Comparison of ENCODE assay signal across 10 cellular contexts in the genomic region with DNA sequence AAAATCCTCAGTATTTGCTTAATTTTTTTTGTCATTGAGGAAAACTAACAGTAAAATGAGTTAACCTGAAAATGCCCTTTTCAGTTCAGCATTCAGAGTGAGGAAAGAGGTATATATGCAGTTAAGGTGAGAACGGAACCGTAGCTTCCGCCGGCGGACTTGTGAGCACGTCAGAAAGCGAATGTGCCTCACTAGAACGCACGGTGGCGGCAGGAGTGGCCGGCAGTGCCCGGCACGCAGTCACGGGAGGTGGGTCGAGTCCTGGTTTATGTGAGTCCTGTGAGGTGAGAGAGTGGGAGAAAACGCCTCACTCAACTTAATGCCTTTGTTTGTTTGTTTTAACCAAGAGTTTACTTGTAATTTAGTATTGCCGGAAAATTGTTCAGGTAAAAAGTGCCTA. TPM values are rescaled to one million over a fixed set of nuclear protein-coding genes. Genes with fewer than 3 reads are reported as not detected.
DNase-seq lines count a peak whose midpoint lies in the region; ATAC-seq and TF ChIP-seq lines count a peak whose summit lies in the region.
"Had no signal": no experiment of that assay in that cellular context is flagged by ENCODE, and none has a peak within 500 bp of the region (broad histone marks: within the 10 kb centered on the region; RNA-seq: fewer than 3 reads in every experiment).

No MANE protein-coding gene starts in this region.

- TF ChIP-seq CTCF in GM10266 (IDR thresholded peaks at IDR 0.05; ENCODE audit: control insufficient read depth, insufficient read depth, low read depth, missing control alignments) (no peak), esophagus squamous epithelium (IDR thresholded peaks at IDR 0.05) (peak in 2 of 6 experiments; percentile 3 to 16), osteocyte (IDR thresholded peaks at IDR 0.05) (no peak)

- H3K4me1 Mint-ChIP-seq in osteocyte (ENCODE audit: unreplicated experiment) = peaks cover 55% of the 10 kb centered on the region

- WGBS in esophagus squamous epithelium, 2 donors = 47 to 69% methylated on average over 17 of the region's 17 CpGs

- no peaks in the 10 kb centered on the region for H3K27me3 Mint-ChIP-seq in osteocyte (ENCODE audit: unreplicated experiment)
- H3K27me3 Mint-ChIP-seq: dendritic cell treated with granulocyte-macrophage colony-stimulating factor and Interleukin-4, amounts not matched to agents 40 ng/mL and 50 ng/mL, for 4 days had no signal

- no peak for ATAC-seq in GM21447 (IDR thresholded peaks at IDR 0.05; ENCODE audit: unreplicated experiment)
- ATAC-seq in GM18498 (IDR thresholded peaks at IDR 0.05; ENCODE audit: unreplicated experiment) = no peak

- H3K4me3 ChIP-seq in esophagus squamous epithelium = peak overlapping the region in 3 of 4 donors; percentile 0 to 42 (median 16)

- TF ChIP-seq POLR2A in esophagus squamous epithelium (IDR thresholded peaks at IDR 0.05) = peak in 1 of 4 donors; percentile 16

- peak; percentile 26 for DNase-seq in GM10266 (ENCODE audit: extremely low spot score)
- peak; percentile 53 for DNase-seq in NCI-H69 (lab: John Stamatoyannopoulos, UW)
- no peak for DNase-seq in esophagus squamous epithelium (lab: John Stamatoyannopoulos, UW)
- no peak for DNase-seq in osteocyte (ENCODE audit: extremely low spot score, unreplicated experiment)
- DNase-seq in iPS-NIHi7 (ENCODE audit: extremely low spot score) = no peak
- DNase-seq in activated CD8-positive, alpha-beta memory T cell treated with anti-CD3 and anti-CD28 coated beads, Interleukin-2, amount 50 U/mL, for 48 hours = no peak
- DNase-seq: WERI-Rb-1 had no signal

- H3K36me3 ChIP-seq in esophagus squamous epithelium = peaks cover 0 to 69% (median 7%) of the 10 kb centered on the region in 3 donors

- H3K9me3 ChIP-seq in esophagus squamous epithelium = no peaks in the 10 kb centered on the region

- peak overlapping the region in 3 of 4 donors; percentile 43 to 98 (median 88) for H3K27ac ChIP-seq in esophagus squamous epithelium
- H3K27ac ChIP-seq: WERI-Rb-1 had no signal

- H3K27me3 ChIP-seq in esophagus squamous epithelium = no peaks in the 10 kb centered on the region

- H3K4me3 Mint-ChIP-seq in osteocyte (ENCODE audit: unreplicated experiment) = no peak overlapping the region

- no peaks in the 10 kb centered on the region for H3K9me3 Mint-ChIP-seq in osteocyte (ENCODE audit: unreplicated experiment)
- H3K9me3 Mint-ChIP-seq: dendritic cell treated with granulocyte-macrophage colony-stimulating factor and Interleukin-4, amounts not matched to agents 40 ng/mL and 50 ng/mL, for 4 days had no signal

- peaks cover 53% of the 10 kb centered on the region for H3K36me3 Mint-ChIP-seq in osteocyte (ENCODE audit: unreplicated experiment)

- H3K27ac Mint-ChIP-seq in osteocyte (ENCODE audit: unreplicated experiment) = peak overlapping the region; percentile 87

- H3K4me1 ChIP-seq in esophagus squamous epithelium = peaks cover 18 to 94% (median 22%) of the 10 kb centered on the region in 3 donors

- intact Hi-C loops in esophagus squamous epithelium (cut with DNase I) = no loop called here

RNA-seq across cellular contexts. Expression of a gene that starts 6.1 kb away (rescaled TPM):
- total RNA-seq in esophagus squamous epithelium = 10 to 100 TPM; 27.3 to 39.2 (median 32.8) TPM
- 82.9 and 90.5 TPM in 2 replicates for total RNA-seq in osteocyte

Comparison
In these comparisons a context has a peak if more than half of its experiments do, and no peak if none do; other contexts are left out.
1. DNase-seq: peak in GM10266 (single experiment) and NCI-H69 (single experiment); none in esophagus squamous epithelium (single experiment), osteocyte (single experiment), iPS-NIHi7 (single experiment) and activated CD8-positive, alpha-beta memory T cell treated with anti-CD3 and anti-CD28 coated beads, Interleukin-2, amount 50 U/mL, for 48 hours (single experiment).